Comparison of ENCODE assay signal across 1 cellular context in the genomic region with DNA sequence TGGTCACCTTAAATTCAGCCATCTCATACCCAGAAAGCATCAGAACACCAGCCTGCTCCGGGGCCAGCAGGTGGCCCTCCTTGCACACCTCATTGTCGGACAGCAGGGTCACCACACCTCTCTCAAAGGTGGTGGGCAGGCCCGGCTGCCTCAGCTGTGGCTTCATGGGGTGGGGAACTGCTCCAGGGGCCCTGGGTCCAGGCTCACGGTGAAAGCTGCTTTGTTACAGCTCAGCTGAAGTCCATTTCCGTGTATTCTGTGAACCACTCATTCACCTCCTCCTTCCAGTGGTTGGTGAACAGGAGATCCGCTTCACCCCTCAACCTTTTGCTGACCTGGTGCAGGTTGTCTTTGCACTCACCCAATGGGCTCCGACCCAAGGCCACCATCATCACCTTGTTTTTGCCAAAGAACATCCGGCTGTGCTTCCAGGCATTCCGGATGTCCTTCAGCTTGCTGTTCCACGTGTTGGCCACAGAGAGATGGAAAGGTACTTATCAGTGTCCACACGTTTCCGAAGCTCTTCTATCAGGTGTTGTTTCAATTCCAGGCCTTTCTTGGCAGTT.
TF ChIP-seq lines count a peak whose summit lies in the region.

No MANE protein-coding gene starts in this region.

TF ChIP-seq in GM23338, 12 proteins besides CTCF, POLR2A, EP300 and RAD21 (continued from another document):
- TF ChIP-seq, protein P1, sequence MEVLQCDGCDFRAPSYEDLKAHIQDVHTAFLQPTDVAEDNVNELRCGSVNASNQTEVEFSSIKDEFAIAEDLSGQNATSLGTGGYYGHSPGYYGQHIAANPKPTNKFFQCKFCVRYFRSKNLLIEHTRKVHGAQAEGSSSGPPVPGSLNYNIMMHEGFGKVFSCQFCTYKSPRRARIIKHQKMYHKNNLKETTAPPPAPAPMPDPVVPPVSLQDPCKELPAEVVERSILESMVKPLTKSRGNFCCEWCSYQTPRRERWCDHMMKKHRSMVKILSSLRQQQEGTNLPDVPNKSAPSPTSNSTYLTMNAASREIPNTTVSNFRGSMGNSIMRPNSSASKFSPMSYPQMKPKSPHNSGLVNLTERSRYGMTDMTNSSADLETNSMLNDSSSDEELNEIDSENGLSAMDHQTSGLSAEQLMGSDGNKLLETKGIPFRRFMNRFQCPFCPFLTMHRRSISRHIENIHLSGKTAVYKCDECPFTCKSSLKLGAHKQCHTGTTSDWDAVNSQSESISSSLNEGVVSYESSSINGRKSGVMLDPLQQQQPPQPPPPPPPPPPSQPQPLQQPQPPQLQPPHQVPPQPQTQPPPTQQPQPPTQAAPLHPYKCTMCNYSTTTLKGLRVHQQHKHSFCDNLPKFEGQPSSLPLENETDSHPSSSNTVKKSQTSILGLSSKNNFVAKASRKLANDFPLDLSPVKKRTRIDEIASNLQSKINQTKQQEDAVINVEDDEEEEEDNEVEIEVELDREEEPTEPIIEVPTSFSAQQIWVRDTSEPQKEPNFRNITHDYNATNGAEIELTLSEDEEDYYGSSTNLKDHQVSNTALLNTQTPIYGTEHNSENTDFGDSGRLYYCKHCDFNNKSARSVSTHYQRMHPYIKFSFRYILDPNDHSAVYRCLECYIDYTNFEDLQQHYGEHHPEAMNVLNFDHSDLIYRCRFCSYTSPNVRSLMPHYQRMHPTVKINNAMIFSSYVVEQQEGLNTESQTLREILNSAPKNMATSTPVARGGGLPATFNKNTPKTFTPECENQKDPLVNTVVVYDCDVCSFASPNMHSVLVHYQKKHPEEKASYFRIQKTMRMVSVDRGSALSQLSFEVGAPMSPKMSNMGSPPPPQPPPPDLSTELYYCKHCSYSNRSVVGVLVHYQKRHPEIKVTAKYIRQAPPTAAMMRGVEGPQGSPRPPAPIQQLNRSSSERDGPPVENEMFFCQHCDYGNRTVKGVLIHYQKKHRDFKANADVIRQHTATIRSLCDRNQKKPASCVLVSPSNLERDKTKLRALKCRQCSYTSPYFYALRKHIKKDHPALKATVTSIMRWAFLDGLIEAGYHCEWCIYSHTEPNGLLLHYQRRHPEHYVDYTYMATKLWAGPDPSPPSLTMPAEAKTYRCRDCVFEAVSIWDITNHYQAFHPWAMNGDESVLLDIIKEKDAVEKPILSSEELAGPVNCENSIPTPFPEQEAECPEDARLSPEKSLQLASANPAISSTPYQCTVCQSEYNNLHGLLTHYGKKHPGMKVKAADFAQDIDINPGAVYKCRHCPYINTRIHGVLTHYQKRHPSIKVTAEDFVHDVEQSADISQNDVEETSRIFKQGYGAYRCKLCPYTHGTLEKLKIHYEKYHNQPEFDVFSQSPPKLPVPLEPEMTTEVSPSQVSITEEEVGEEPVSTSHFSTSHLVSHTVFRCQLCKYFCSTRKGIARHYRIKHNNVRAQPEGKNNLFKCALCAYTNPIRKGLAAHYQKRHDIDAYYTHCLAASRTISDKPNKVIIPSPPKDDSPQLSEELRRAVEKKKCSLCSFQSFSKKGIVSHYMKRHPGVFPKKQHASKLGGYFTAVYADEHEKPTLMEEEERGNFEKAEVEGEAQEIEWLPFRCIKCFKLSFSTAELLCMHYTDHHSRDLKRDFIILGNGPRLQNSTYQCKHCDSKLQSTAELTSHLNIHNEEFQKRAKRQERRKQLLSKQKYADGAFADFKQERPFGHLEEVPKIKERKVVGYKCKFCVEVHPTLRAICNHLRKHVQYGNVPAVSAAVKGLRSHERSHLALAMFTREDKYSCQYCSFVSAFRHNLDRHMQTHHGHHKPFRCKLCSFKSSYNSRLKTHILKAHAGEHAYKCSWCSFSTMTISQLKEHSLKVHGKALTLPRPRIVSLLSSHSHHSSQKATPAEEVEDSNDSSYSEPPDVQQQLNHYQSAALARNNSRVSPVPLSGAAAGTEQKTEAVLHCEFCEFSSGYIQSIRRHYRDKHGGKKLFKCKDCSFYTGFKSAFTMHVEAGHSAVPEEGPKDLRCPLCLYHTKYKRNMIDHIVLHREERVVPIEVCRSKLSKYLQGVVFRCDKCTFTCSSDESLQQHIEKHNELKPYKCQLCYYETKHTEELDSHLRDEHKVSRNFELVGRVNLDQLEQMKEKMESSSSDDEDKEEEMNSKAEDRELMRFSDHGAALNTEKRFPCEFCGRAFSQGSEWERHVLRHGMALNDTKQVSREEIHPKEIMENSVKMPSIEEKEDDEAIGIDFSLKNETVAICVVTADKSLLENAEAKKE (CRISPR knock-in tag; IDR thresholded peaks at IDR 0.05), result no peak
- no peak for TF ChIP-seq EZH2phosphoT487 (IDR thresholded peaks at IDR 0.05; ENCODE audit: unreplicated experiment)
- no peak for TF ChIP-seq NANOG (IDR thresholded peaks at IDR 0.05; ENCODE audit: borderline replicate concordance)
- TF ChIP-seq, protein P2, sequence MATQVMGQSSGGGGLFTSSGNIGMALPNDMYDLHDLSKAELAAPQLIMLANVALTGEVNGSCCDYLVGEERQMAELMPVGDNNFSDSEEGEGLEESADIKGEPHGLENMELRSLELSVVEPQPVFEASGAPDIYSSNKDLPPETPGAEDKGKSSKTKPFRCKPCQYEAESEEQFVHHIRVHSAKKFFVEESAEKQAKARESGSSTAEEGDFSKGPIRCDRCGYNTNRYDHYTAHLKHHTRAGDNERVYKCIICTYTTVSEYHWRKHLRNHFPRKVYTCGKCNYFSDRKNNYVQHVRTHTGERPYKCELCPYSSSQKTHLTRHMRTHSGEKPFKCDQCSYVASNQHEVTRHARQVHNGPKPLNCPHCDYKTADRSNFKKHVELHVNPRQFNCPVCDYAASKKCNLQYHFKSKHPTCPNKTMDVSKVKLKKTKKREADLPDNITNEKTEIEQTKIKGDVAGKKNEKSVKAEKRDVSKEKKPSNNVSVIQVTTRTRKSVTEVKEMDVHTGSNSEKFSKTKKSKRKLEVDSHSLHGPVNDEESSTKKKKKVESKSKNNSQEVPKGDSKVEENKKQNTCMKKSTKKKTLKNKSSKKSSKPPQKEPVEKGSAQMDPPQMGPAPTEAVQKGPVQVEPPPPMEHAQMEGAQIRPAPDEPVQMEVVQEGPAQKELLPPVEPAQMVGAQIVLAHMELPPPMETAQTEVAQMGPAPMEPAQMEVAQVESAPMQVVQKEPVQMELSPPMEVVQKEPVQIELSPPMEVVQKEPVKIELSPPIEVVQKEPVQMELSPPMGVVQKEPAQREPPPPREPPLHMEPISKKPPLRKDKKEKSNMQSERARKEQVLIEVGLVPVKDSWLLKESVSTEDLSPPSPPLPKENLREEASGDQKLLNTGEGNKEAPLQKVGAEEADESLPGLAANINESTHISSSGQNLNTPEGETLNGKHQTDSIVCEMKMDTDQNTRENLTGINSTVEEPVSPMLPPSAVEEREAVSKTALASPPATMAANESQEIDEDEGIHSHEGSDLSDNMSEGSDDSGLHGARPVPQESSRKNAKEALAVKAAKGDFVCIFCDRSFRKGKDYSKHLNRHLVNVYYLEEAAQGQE (IDR thresholded peaks at IDR 0.05; ENCODE audit: unreplicated experiment), result no peak
